ENCODE assay signal across 8 cellular contexts in genomic region chr3:184335661-184336483, GRCh38. TPM values are rescaled to one million over a fixed set of nuclear protein-coding genes. Genes with fewer than 3 reads are reported as not detected.
DNase-seq lines count a peak whose midpoint lies in the region; TF ChIP-seq lines count a peak whose summit lies in the region.

No MANE protein-coding gene starts in this region.

- no peaks in the 10 kb centered on the region for H3K27me3 ChIP-seq in H9 (ENCODE audit: insufficient read depth, low read length)
- H3K27me3 ChIP-seq in rectal smooth muscle tissue (ENCODE audit: control insufficient read depth, insufficient read depth, low read length) = no peaks in the 10 kb centered on the region
- no peaks in the 10 kb centered on the region for H3K27me3 ChIP-seq in vagina

- H3K9ac ChIP-seq in H9 (ENCODE audit: extremely low read depth, insufficient read length, low read length) (peak overlapping the region; percentile 31), rectal smooth muscle tissue (ENCODE audit: low read length) (peak overlapping the region; percentile 54)

- H2BK12ac ChIP-seq in H9 (ENCODE audit: insufficient read length, low read depth, low read length) = no peak overlapping the region

- TF ChIP-seq CTCF in H9 (conservative IDR thresholded peaks at IDR 0.05) (0 out of 3 replicates have a peak, but pooled peaks have one; percentile 20), vagina (IDR thresholded peaks at IDR 0.05) (no peak)

- no peak overlapping the region for H2AFZ ChIP-seq in H9 (ENCODE audit: low read length)

- H3K9me3 Mint-ChIP-seq in H9 = no peaks in the 10 kb centered on the region; a peak in 1 of 5 replicates

- peak in 1 of 2 donors; percentile 92 for TF ChIP-seq POLR2A in vagina (IDR thresholded peaks at IDR 0.05)

- H3K36me3 ChIP-seq in rectal smooth muscle tissue (ENCODE audit: control insufficient read depth, insufficient read depth, low read length) (peaks cover 37% of the 10 kb centered on the region), vagina (peaks cover 0 to 42% of the 10 kb centered on the region in 2 donors)

- peak overlapping the region; percentile 80 for H3K14ac ChIP-seq in H9 (ENCODE audit: insufficient read depth, low read length)

- H3K79me1 ChIP-seq in H9 (ENCODE audit: insufficient read depth, low read depth, low read length, poor library complexity, severe bottlenecking) = no peaks in the 10 kb centered on the region

- H2BK5ac ChIP-seq in H9 (ENCODE audit: insufficient read length, low read length) = no peak overlapping the region

- no peak overlapping the region for H2BK20ac ChIP-seq in H9 (ENCODE audit: low read depth, low read length, poor library complexity, severe bottlenecking)

- no peak overlapping the region for H2AK5ac ChIP-seq in H9 (ENCODE audit: insufficient read length, low read length)

- no peak overlapping the region for H2BK120ac ChIP-seq in H9 (ENCODE audit: low read depth, low read length, poor library complexity, severe bottlenecking)

- H3K56ac ChIP-seq in H9 (ENCODE audit: insufficient read length, low read depth, low read length) = no peak overlapping the region

- H3K4me1 ChIP-seq in H9 (ENCODE audit: insufficient read depth, low read length) = no peaks in the 10 kb centered on the region
- peaks cover 27% of the 10 kb centered on the region for H3K4me1 ChIP-seq in rectal smooth muscle tissue (ENCODE audit: control insufficient read depth, insufficient read depth, low read length)
- H3K4me1 ChIP-seq in vagina = peaks cover 48% of the 10 kb centered on the region

- WGBS in H9 (ENCODE audit: extremely low coverage, insufficient read length, low lambda C conversion rate) = no CpG with 5 or more reads among the region's 76 CpGs

- H3K36me3 Mint-ChIP-seq in H9 (ENCODE audit: insufficient read depth in 1 of 3, low read depth in 3 of 3) = peaks cover 35 to 51% (median 42%) of the 10 kb centered on the region in 3 experiments

- H3K9me3 ChIP-seq in H9 (ENCODE audit: control insufficient read depth, low read depth, low read length) (no peaks in the 10 kb centered on the region), vagina (no peaks in the 10 kb centered on the region)

- peak overlapping the region; percentile 81 for H3K4me2 ChIP-seq in H9 (ENCODE audit: insufficient read depth, insufficient read length, low read length)

- H3K27ac ChIP-seq in H9 (ENCODE audit: insufficient read length, low read depth, low read length) (peak overlapping the region; percentile 10), angular gyrus (ENCODE audit: low read depth, low read length) (peak overlapping the region; percentile 95), rectal smooth muscle tissue (ENCODE audit: low read depth, low read length) (peak overlapping the region; percentile 95), vagina (peak overlapping the region; percentile 97)

- no peak overlapping the region for H4K5ac ChIP-seq in H9 (ENCODE audit: insufficient read length, low read depth, low read length)

- no peak overlapping the region for H2BK15ac ChIP-seq in H9 (ENCODE audit: low read depth, low read length)

- H3K4me1 Mint-ChIP-seq in H9 = peaks cover 34 to 37% of the 10 kb centered on the region in 2 experiments

- peak overlapping the region; percentile 84 for H3K4me3 ChIP-seq in rectal smooth muscle tissue (ENCODE audit: low read length)
- H3K4me3 ChIP-seq in vagina = peak overlapping the region; percentile 76 to 85

- H3K27ac Mint-ChIP-seq in H9 = peak overlapping the region; percentile 82 to 98 (median 98); a peak in 6 of 7 replicates

- no peaks in the 10 kb centered on the region; the same call in none of the 2 replicates for H3K27me3 Mint-ChIP-seq in H9 (ENCODE audit: low read depth)

- H3K23ac ChIP-seq in H9 (ENCODE audit: insufficient read length, low read depth, low read length) = no peak overlapping the region

- peaks cover 4% of the 10 kb centered on the region for H4K20me1 ChIP-seq in H9 (ENCODE audit: control insufficient read depth, insufficient read depth, insufficient read length)

- H4K91ac ChIP-seq in H9 (ENCODE audit: insufficient read length, low read depth, low read length) = no peak overlapping the region

- no peak overlapping the region for H3T11ph ChIP-seq in H9 (ENCODE audit: low read length)

- no peak overlapping the region for H4K8ac ChIP-seq in H9 (replicated peaks; ENCODE audit: insufficient read length, low read depth, low read length)

- H3K79me2 ChIP-seq in H9 (ENCODE audit: insufficient read depth, low read length) = no peaks in the 10 kb centered on the region

- peak overlapping the region; percentile 86 to 93 for H3K4me3 Mint-ChIP-seq in H9

- intact Hi-C loops in vagina (cut with DNase I) = loop anchor here (10.0 kb wide), 1 partner anchor 151 kb away; the partner anchor contains the start of gene ABCF3

- peak overlapping the region; percentile 88 for H3K18ac ChIP-seq in H9 (ENCODE audit: insufficient read length, low read depth, low read length)

- DNase-seq in EL (peak; percentile 76), H9 (peak; percentile 92), NCI-H1105 treated with DMSO at 0.1 percent for 48 hours (lab: John Stamatoyannopoulos, UW) (peak; percentile 78), T-helper 2 cell (peak; percentile 71 to 84 (median 78)), hepatic stellate cell (ENCODE audit: low spot score) (peak; percentile 79), vagina (ENCODE audit: extremely low spot score in 2 of 2) (no peak)

- peaks cover 10% of the 10 kb centered on the region for H3K23me2 ChIP-seq in H9 (ENCODE audit: insufficient read length, low read depth, low read length, poor library complexity, severe bottlenecking)

- H3K4ac ChIP-seq in H9 (ENCODE audit: low read depth, low read length) = no peak overlapping the region

RNA-seq across cellular contexts. Expression of gene FAM131A, which starts 1.5 kb away (rescaled TPM):
- total RNA-seq in H9 (2021) = 14.4 and 15.5 TPM in 2 replicates
- total RNA-seq in vagina = 28.5 TPM

RNA-seq across cellular contexts. Expression of gene EIF4G1, which starts 21.5 kb away (rescaled TPM):
- 532 and 544 TPM in 2 replicates for total RNA-seq in H9 (2021)
- total RNA-seq in vagina = 207 TPM

RNA-seq across cellular contexts. Expression of gene CLCN2, which starts 25.5 kb away (rescaled TPM):
- total RNA-seq in H9 (2021) (17.2 and 19.5 TPM in 2 replicates), vagina (8.1 TPM)

RNA-seq across cellular contexts. Expression of gene POLR2H, which starts 25.6 kb away (rescaled TPM):
- total RNA-seq in H9 (2021) (115 and 122 TPM in 2 replicates), vagina (64.3 TPM)

RNA-seq across cellular contexts. Expression of gene PSMD2, which starts 36.8 kb away (rescaled TPM):
- 337 and 344 TPM in 2 replicates for total RNA-seq in H9 (2021)
- total RNA-seq in vagina = 108 TPM

Comparison
In these comparisons a context has a peak if more than half of its experiments do, and no peak if none do; other contexts are left out.
1. DNase-seq: peak in EL (single experiment), H9 (single experiment), NCI-H1105 treated with DMSO at 0.1 percent for 48 hours (single experiment), T-helper 2 cell (5 of 5) and hepatic stellate cell (single experiment); none in vagina (0 of 2).
2. H3K27ac ChIP-seq: peak in every context shown above with its lines; median percentile 97 in vagina; 95 in angular gyrus; 95 in rectal smooth muscle tissue; 10 in H9.